19 cellular contexts compared by ENCODE assay signal in genomic region chr14:21467620-21468019, GRCh38. TPM values are rescaled to one million over a fixed set of nuclear protein-coding genes. Genes with fewer than 3 reads are reported as not detected.
DNase-seq lines count a peak whose midpoint lies in the region; ATAC-seq and TF ChIP-seq lines count a peak whose summit lies in the region.
"Had no signal": no experiment of that assay in that cellular context is flagged by ENCODE, and none has a peak within 500 bp of the region (broad histone marks: within the 10 kb centered on the region; RNA-seq: fewer than 3 reads in every experiment).

No MANE protein-coding gene starts in this region.

- H3K27me3 ChIP-seq in breast epithelium (no peaks in the 10 kb centered on the region), neuronal stem cell (ENCODE audit: control insufficient read depth in 3 of 3, insufficient read depth in 3 of 3, low read depth in 1 of 3, low read length in 3 of 3) (no peaks in the 10 kb centered on the region)
- H3K27me3 ChIP-seq: sigmoid colon, vagina had no signal

- H4K8ac ChIP-seq in neuronal stem cell (ENCODE audit: low read depth, low read length), result no peak overlapping the region

- H3K27ac ChIP-seq in breast epithelium, result no peak overlapping the region
- no peak overlapping the region for H3K27ac ChIP-seq in neuronal stem cell (replicated peaks; ENCODE audit: low read length)
- H3K27ac ChIP-seq: A549, left ventricle myocardium inferior, sigmoid colon, vagina had no signal

- H2BK5ac ChIP-seq in neuronal stem cell (ENCODE audit: low read length), result no peak overlapping the region

- no peak overlapping the region for H2BK15ac ChIP-seq in neuronal stem cell (ENCODE audit: low read length)

- DNase-seq in MCF 10A (ENCODE audit: unreplicated experiment), result peak; percentile 49
- DNase-seq in breast epithelium (ENCODE audit: low spot score in 2 of 2), result no peak
- DNase-seq in astrocyte of the hippocampus (ENCODE audit: low read depth, low spot score), result peak; percentile 32
- peak; percentile 61 for DNase-seq in fibroblast of villous mesenchyme (ENCODE audit: low read depth)
- peak; percentile 51 for DNase-seq in superior temporal gyrus (ENCODE audit: extremely low spot score)
- DNase-seq in neuronal stem cell (ENCODE audit: low spot score), result no peak
- DNase-seq: activated CD4-positive, alpha-beta memory T cell treated with anti-CD3 and anti-CD28 coated beads, Interleukin-2, amount 10 ng/mL, durations not matched to agents 7 days and 5 days; left ventricle myocardium inferior; naive B cell; NCI-H1048; NCI-H2171; NK-92 treated with Interleukin-12 subunit alpha and Interleukin-12 subunit beta, amount 100 ng/mL, for 24 hours; sigmoid colon had no signal

- intact Hi-C loops in MCF 10A (cut with micrococcal nuclease), result no loop called here
- intact Hi-C loops in breast epithelium (cut with DNase I; ENCODE audit: low total_unique reads), result no loop called here

- H3K36me3 ChIP-seq in breast epithelium (no peaks in the 10 kb centered on the region), neuronal stem cell (replicated peaks in 1 of 2; ENCODE audit: control insufficient read depth in 2 of 2, insufficient read depth in 2 of 2, low read length in 2 of 2) (peaks cover 9 to 82% of the 10 kb centered on the region in 2 donors)

- no peak overlapping the region for H3K4me3 Mint-ChIP-seq in MCF 10A (ENCODE audit: unreplicated experiment)
- H3K4me3 Mint-ChIP-seq: activated CD4-positive, alpha-beta memory T cell treated with anti-CD3 and anti-CD28 coated beads, Interleukin-2, amount 10 ng/mL, durations not matched to agents 7 days and 5 days; GM23338; naive B cell; stimulated activated memory B cell treated with anti-CD40 and anti-IgM and Interleukin-4, amounts not matched to agents 10 μg/mL and 1 μg/mL and 100 μg/mL, for 72 hours had no signal

- H2BK120ac ChIP-seq in neuronal stem cell (ENCODE audit: low read depth, low read length), result no peak overlapping the region

- no peaks in the 10 kb centered on the region for H3K4me1 ChIP-seq in breast epithelium
- no peaks in the 10 kb centered on the region for H3K4me1 ChIP-seq in neuronal stem cell (ENCODE audit: control insufficient read depth in 2 of 2, insufficient read depth in 1 of 2, low read depth in 1 of 2, low read length in 2 of 2)
- H3K4me1 ChIP-seq: A549, left ventricle myocardium inferior, sigmoid colon, vagina had no signal

- H3K9me3 ChIP-seq in breast epithelium (no peaks in the 10 kb centered on the region), neuronal stem cell (replicated peaks in 1 of 2; ENCODE audit: control insufficient read depth in 2 of 2, insufficient read depth in 1 of 2, low read depth in 1 of 2, low read length in 2 of 2) (no peaks in the 10 kb centered on the region)
- H3K9me3 ChIP-seq: A549, left ventricle myocardium inferior, sigmoid colon, vagina had no signal

- no peaks in the 10 kb centered on the region for H3K4me1 Mint-ChIP-seq in MCF 10A (ENCODE audit: insufficient read depth, unreplicated experiment)
- H3K4me1 Mint-ChIP-seq: GM23338 had no signal

- no peak overlapping the region for H3K18ac ChIP-seq in neuronal stem cell (ENCODE audit: low read length)

- no CpG with 5 or more reads among the region's 1 CpG for WGBS in neuronal stem cell (ENCODE audit: extremely low coverage in 2 of 2, insufficient read length in 2 of 2, insufficient replicate concordance in 1 of 2), 2 donors

- H3K4ac ChIP-seq in neuronal stem cell (ENCODE audit: low read length), result no peak overlapping the region

- H2AFZ ChIP-seq in neuronal stem cell (ENCODE audit: low read length), result no peak overlapping the region
- H2AFZ ChIP-seq: GM23338 had no signal

- H3K4me3 ChIP-seq in breast epithelium, result no peak overlapping the region
- no peak overlapping the region for H3K4me3 ChIP-seq in fibroblast of villous mesenchyme (ENCODE audit: low read depth, low read length)
- no peak overlapping the region for H3K4me3 ChIP-seq in neuronal stem cell (ENCODE audit: low read length in 2 of 2)
- H3K4me3 ChIP-seq: A549, GM23338, left ventricle myocardium inferior, sigmoid colon, vagina had no signal

- no peak for TF ChIP-seq POLR2A in breast epithelium (IDR thresholded peaks at IDR 0.05)

- no peak overlapping the region for H2AK5ac ChIP-seq in neuronal stem cell (ENCODE audit: low read depth, low read length)

- no peak overlapping the region for H3K4me2 ChIP-seq in neuronal stem cell (ENCODE audit: insufficient read depth, low read length, poor library complexity, severe bottlenecking)
- H3K4me2 ChIP-seq: A549, GM23338 had no signal

- H3K36me3 Mint-ChIP-seq in MCF 10A (ENCODE audit: insufficient read depth, unreplicated experiment), result peaks cover 48% of the 10 kb centered on the region

- no TSS peak for BruUV-seq in MCF 10A (replicated peaks; lab: Mats Ljungman, UMichigan)

- ATAC-seq in GM19395 (IDR thresholded peaks at IDR 0.05; ENCODE audit: unreplicated experiment), result no peak
- ATAC-seq in GM18502 (IDR thresholded peaks at IDR 0.05; ENCODE audit: poor library complexity, unreplicated experiment), result no peak
- ATAC-seq: A549; GM23338; stimulated activated memory B cell treated with anti-CD40 and anti-IgM and Interleukin-4, amounts not matched to agents 10 μg/mL and 1 μg/mL and 100 μg/mL, for 72 hours had no signal

- no peak overlapping the region for H2BK12ac ChIP-seq in neuronal stem cell (ENCODE audit: low read length)

- CTCF ChIA-PET in MCF 10A (lab: Yijun Ruan, JAX), result interaction anchor here (4.2 kb wide), 1 partner anchor 11 kb away, joined by 38 read pairs; the partner anchor contains the start of gene CHD8

- H3K27me3 Mint-ChIP-seq in MCF 10A (ENCODE audit: insufficient read depth, unreplicated experiment), result no peaks in the 10 kb centered on the region
- H3K27me3 Mint-ChIP-seq: activated CD4-positive, alpha-beta memory T cell treated with anti-CD3 and anti-CD28 coated beads, Interleukin-2, amount 10 ng/mL, durations not matched to agents 7 days and 5 days; naive B cell; stimulated activated memory B cell treated with anti-CD40 and anti-IgM and Interleukin-4, amounts not matched to agents 10 μg/mL and 1 μg/mL and 100 μg/mL, for 72 hours had no signal

- no peak overlapping the region for H3K9ac ChIP-seq in neuronal stem cell (ENCODE audit: low read depth, low read length, poor library complexity)

- no peak for TF ChIP-seq CTCF in MCF 10A (IDR thresholded peaks at IDR 0.05; ENCODE audit: unreplicated experiment)
- TF ChIP-seq CTCF in breast epithelium (IDR thresholded peaks at IDR 0.05), result no peak
- no peak for TF ChIP-seq CTCF in fibroblast of villous mesenchyme (IDR thresholded peaks at IDR 0.05; ENCODE audit: insufficient read depth, low read depth, low read length)

- POLR2A ChIA-PET in MCF 10A (lab: Yijun Ruan, JAX), result interaction anchor here (1.0 kb wide), 1 partner anchor 13 kb away, joined by 3 read pairs; no protein-coding TSS in a partner anchor

- H3K14ac ChIP-seq in neuronal stem cell (ENCODE audit: low read length), result no peak overlapping the region

- H3K79me1 ChIP-seq in neuronal stem cell (ENCODE audit: low read depth, low read length), result no peaks in the 10 kb centered on the region

- no peak overlapping the region for H3K27ac Mint-ChIP-seq in MCF 10A (ENCODE audit: low read depth, unreplicated experiment)
- H3K27ac Mint-ChIP-seq: activated CD4-positive, alpha-beta memory T cell treated with anti-CD3 and anti-CD28 coated beads, Interleukin-2, amount 10 ng/mL, durations not matched to agents 7 days and 5 days; GM23338; naive B cell; stimulated activated memory B cell treated with anti-CD40 and anti-IgM and Interleukin-4, amounts not matched to agents 10 μg/mL and 1 μg/mL and 100 μg/mL, for 72 hours had no signal

- H3K9me3 Mint-ChIP-seq in MCF 10A (ENCODE audit: unreplicated experiment), result no peaks in the 10 kb centered on the region
- H3K9me3 Mint-ChIP-seq: activated CD4-positive, alpha-beta memory T cell treated with anti-CD3 and anti-CD28 coated beads, Interleukin-2, amount 10 ng/mL, durations not matched to agents 7 days and 5 days; GM23338; naive B cell; stimulated activated memory B cell treated with anti-CD40 and anti-IgM and Interleukin-4, amounts not matched to agents 10 μg/mL and 1 μg/mL and 100 μg/mL, for 72 hours had no signal

- no peak overlapping the region for H4K91ac ChIP-seq in neuronal stem cell (ENCODE audit: low read depth, low read length, poor library complexity)

- H3K23ac ChIP-seq in neuronal stem cell (ENCODE audit: low read depth, low read length, poor library complexity), result no peak overlapping the region

RNA-seq across cellular contexts. Expression of gene RAB2B, which starts 9.1 kb away (rescaled TPM):
- total RNA-seq in MCF 10A (2022), result 22.8 and 23.3 TPM in 2 replicates
- total RNA-seq in breast epithelium, result 10 to 100 TPM; 26.9 to 28.5 (median 27.5) TPM
- 22.9 and 41.0 TPM in 2 replicates for total RNA-seq in fibroblast of villous mesenchyme
- polyA plus RNA-seq in neuronal stem cell (2013, experiment 1 of 2), result 29.9 TPM
- 29.5 TPM for polyA plus RNA-seq in neuronal stem cell (2013, experiment 2 of 2)

RNA-seq across cellular contexts. Expression of gene TOX4, which starts 9.4 kb away (rescaled TPM):
- total RNA-seq in MCF 10A (2022) (84.1 and 105 TPM in 2 replicates), breast epithelium (10 to 100 TPM; 38.0 to 55.2 (median 52.1) TPM), fibroblast of villous mesenchyme (26.4 and 39.3 TPM in 2 replicates)
- polyA plus RNA-seq in neuronal stem cell (2013, experiment 1 of 2), result 37.7 TPM
- polyA plus RNA-seq in neuronal stem cell (2013, experiment 2 of 2), result 38.0 TPM

RNA-seq across cellular contexts. Expression of gene CHD8, which starts 11.7 kb away (rescaled TPM):
- total RNA-seq in MCF 10A (2022) (70.7 and 78.1 TPM in 2 replicates), breast epithelium (10 to 100 TPM; 53.8 to 81.4 (median 72.4) TPM), fibroblast of villous mesenchyme (59.3 and 85.1 TPM in 2 replicates)
- polyA plus RNA-seq in neuronal stem cell (2013, experiment 1 of 2), result 47.5 TPM
- polyA plus RNA-seq in neuronal stem cell (2013, experiment 2 of 2), result 48.1 TPM

RNA-seq across cellular contexts. Expression of gene METTL3, which starts 43.5 kb away (rescaled TPM):
- total RNA-seq in MCF 10A (2022) (36.4 and 46.7 TPM in 2 replicates), breast epithelium (10 to 100 TPM; 51.4 to 79.6 (median 79.6) TPM), fibroblast of villous mesenchyme (35.1 and 51.8 TPM in 2 replicates)
- 61.5 TPM for polyA plus RNA-seq in neuronal stem cell (2013, experiment 1 of 2)
- polyA plus RNA-seq in neuronal stem cell (2013, experiment 2 of 2), result 63.8 TPM

RNA-seq across cellular contexts. Expression of gene SALL2, which starts 58.5 kb away (rescaled TPM):
- total RNA-seq in MCF 10A (2022) (0.05 and 0.09 TPM in 2 replicates), breast epithelium (10 to 100 TPM in 2 of 3 donors, 1 to 10 TPM in 1; 3.0 to 11.8 (median 10.7) TPM), fibroblast of villous mesenchyme (3.2 and 3.9 TPM in 2 replicates)
- polyA plus RNA-seq in neuronal stem cell (2013, experiment 1 of 2), result 395 TPM
- 396 TPM for polyA plus RNA-seq in neuronal stem cell (2013, experiment 2 of 2)

Comparison
In these comparisons a context has a peak if more than half of its experiments do, and no peak if none do; other contexts are left out.
1. DNase-seq: peak in MCF 10A (single experiment), astrocyte of the hippocampus (single experiment), fibroblast of villous mesenchyme (single experiment) and superior temporal gyrus (single experiment); none in breast epithelium (0 of 2) and neuronal stem cell (single experiment).